ENCODE assay signal across 8 cellular contexts in genomic region chr10:28676968-28677888, GRCh38. TPM values are rescaled to one million over a fixed set of nuclear protein-coding genes. Genes with fewer than 3 reads are reported as not detected.
DNase-seq lines count a peak whose midpoint lies in the region; ATAC-seq lines count a peak whose summit lies in the region.

BAMBI (plus strand) TSS chr10:28677521; CDS start chr10:28677898, 377 bp downstream.

- ATAC-seq in GM19328 (IDR thresholded peaks at IDR 0.05; ENCODE audit: unreplicated experiment) (peak; percentile 99), HG03457 (IDR thresholded peaks at IDR 0.05; ENCODE audit: unreplicated experiment) (peak; percentile 98), memory B cell (ENCODE audit: low read depth) (peak; percentile 94)
- ATAC-seq in activated CD8-positive, alpha-beta T cell treated with anti-CD3 and anti-CD28 coated beads, Interleukin-2, amount 10 ng/mL, durations not matched to agents 7 days and 5 days: peak; percentile 99

- CTCF ChIA-PET in activated CD8-positive, alpha-beta T cell treated with anti-CD3 and anti-CD28 coated beads, Interleukin-2, amount 10 ng/mL, durations not matched to agents 7 days and 5 days (lab: Charles Lee): interaction anchor here (0.6 to 1.9 kb wide), 4 partner anchors 9 to 92 kb away, joined by 3 to 9 read pairs (median 5); no protein-coding TSS in a partner anchor

- peaks cover 25% of the 10 kb centered on the region for H3K4me1 Mint-ChIP-seq in activated CD8-positive, alpha-beta T cell treated with anti-CD3 and anti-CD28 coated beads, Interleukin-2, amount 10 ng/mL, durations not matched to agents 7 days and 5 days (ENCODE audit: low read depth)
- H3K4me1 Mint-ChIP-seq in memory B cell: peaks cover 14% of the 10 kb centered on the region

- DNase-seq in CD1c-positive myeloid dendritic cell (ENCODE audit: extremely low spot score) (peak; percentile 95), NCI-H82 (lab: John Stamatoyannopoulos, UW) (peak; percentile 91), memory B cell (ENCODE audit: low spot score in 2 of 2) (peak; percentile 84 to 88)
- peak; percentile 91 for DNase-seq in activated CD8-positive, alpha-beta T cell treated with anti-CD3 and anti-CD28 coated beads, Interleukin-2, amount 10 ng/mL, durations not matched to agents 7 days and 5 days
- DNase-seq in effector CD8-positive, alpha-beta T cell (lab: John Stamatoyannopoulos, UW): peak; percentile 80
- peak; percentile 75 to 82 (median 82) for DNase-seq in stimulated activated CD4-positive, alpha-beta T cell treated with anti-CD3 and anti-CD28 coated beads, TNF-alpha, amount 100 ng/mL, for 4 hours (ENCODE audit: low read depth in 3 of 3)

- H3K9me3 Mint-ChIP-seq in activated CD8-positive, alpha-beta T cell treated with anti-CD3 and anti-CD28 coated beads, Interleukin-2, amount 10 ng/mL, durations not matched to agents 7 days and 5 days (ENCODE audit: insufficient read depth): no peaks in the 10 kb centered on the region
- no peaks in the 10 kb centered on the region for H3K9me3 Mint-ChIP-seq in memory B cell

- peak within 1 kb of the TSS; percentile 62 for H3K4me3 Mint-ChIP-seq in activated CD8-positive, alpha-beta T cell treated with anti-CD3 and anti-CD28 coated beads, Interleukin-2, amount 10 ng/mL, durations not matched to agents 7 days and 5 days
- H3K4me3 Mint-ChIP-seq in memory B cell: peak within 1 kb of the TSS; percentile 78

- H3K27ac Mint-ChIP-seq in activated CD8-positive, alpha-beta T cell treated with anti-CD3 and anti-CD28 coated beads, Interleukin-2, amount 10 ng/mL, durations not matched to agents 7 days and 5 days: no peak within 1 kb of the TSS
- no peak within 1 kb of the TSS for H3K27ac Mint-ChIP-seq in memory B cell

- H3K27me3 Mint-ChIP-seq in activated CD8-positive, alpha-beta T cell treated with anti-CD3 and anti-CD28 coated beads, Interleukin-2, amount 10 ng/mL, durations not matched to agents 7 days and 5 days (ENCODE audit: low read depth): peaks cover 69% of the 10 kb centered on the region
- peaks cover 14% of the 10 kb centered on the region for H3K27me3 Mint-ChIP-seq in memory B cell

- H3K36me3 Mint-ChIP-seq in activated CD8-positive, alpha-beta T cell treated with anti-CD3 and anti-CD28 coated beads, Interleukin-2, amount 10 ng/mL, durations not matched to agents 7 days and 5 days (ENCODE audit: low read depth): no peaks in the 10 kb centered on the region
- no peaks in the 10 kb centered on the region for H3K36me3 Mint-ChIP-seq in memory B cell

- POLR2A ChIA-PET in activated CD8-positive, alpha-beta T cell treated with anti-CD3 and anti-CD28 coated beads, Interleukin-2, amount 10 ng/mL, durations not matched to agents 7 days and 5 days (lab: Charles Lee): no interaction called here

RNA-seq across cellular contexts. Expression of gene BAMBI, which starts in this region (rescaled TPM):
- total RNA-seq in activated CD8-positive, alpha-beta T cell treated with anti-CD3 and anti-CD28 coated beads, Interleukin-2, amount 10 ng/mL, durations not matched to agents 7 days and 5 days: under 1 TPM in 1 of 2 experiments, not detected in 1; 0.18 TPM

Comparison
In these comparisons a context has a peak if more than half of its experiments do, and no peak if none do; other contexts are left out.
1. Peak in every context shown above with its lines: DNase-seq and ATAC-seq.
2. Peak in DNase-seq and ATAC-seq in activated CD8-positive, alpha-beta T cell treated with anti-CD3 and anti-CD28 coated beads, Interleukin-2, amount 10 ng/mL, durations not matched to agents 7 days and 5 days; RNA of the gene not detected or under 1 TPM.